27 cellular contexts compared by ENCODE assay signal in genomic region chr4:38955957-38956356, GRCh38.
"Had no signal": no experiment of that assay in that cellular context is flagged by ENCODE, and none has a peak within 500 bp of the region (broad histone marks: within the 10 kb centered on the region; RNA-seq: fewer than 3 reads in every experiment).

No MANE protein-coding gene starts in this region.

- H3K27ac ChIP-seq: breast epithelium, gastroesophageal sphincter, parathyroid adenoma, psoas muscle, right atrium auricular region, tibial nerve had no signal

- H2AFZ ChIP-seq: parathyroid adenoma had no signal

- H3K36me3 Mint-ChIP-seq: immature natural killer cell, mesothelial cell of epicardium, naive B cell had no signal

- H3K4me1 Mint-ChIP-seq: mesothelial cell of epicardium had no signal

- FAIRE-seq: endothelial cell of umbilical vein, kidney had no signal

- H3K4me3 Mint-ChIP-seq: activated B cell treated with CpG ODN at 0.5 μM for 24 hours; activated CD8-positive, alpha-beta T cell treated with anti-CD3 and anti-CD28 coated beads for 36 hours; immature natural killer cell; mesothelial cell of epicardium; T-helper 2 cell treated with Interferon-gamma antibody and Interleukin-4, amounts not matched to agents 5 μg/mL and 100 μg/mL, for 36 hours had no signal

- ATAC-seq: activated CD8-positive, alpha-beta T cell treated with anti-CD3 and anti-CD28 coated beads for 36 hours; gastroesophageal sphincter; left colon; psoas muscle had no signal

- H3K4me1 ChIP-seq: breast epithelium, parathyroid adenoma, psoas muscle, right atrium auricular region had no signal

- H3K36me3 ChIP-seq: breast epithelium, gastroesophageal sphincter, right atrium auricular region, tibial nerve had no signal

- H3K27me3 ChIP-seq: breast epithelium, gastroesophageal sphincter, right atrium auricular region, tibial nerve had no signal

- H3K27ac Mint-ChIP-seq: activated B cell treated with CpG ODN at 0.5 μM for 24 hours; activated CD8-positive, alpha-beta T cell treated with anti-CD3 and anti-CD28 coated beads for 36 hours; immature natural killer cell; mesothelial cell of epicardium had no signal

- DNase-seq: activated B cell treated with CpG ODN at 0.5 μM for 24 hours; activated CD4-positive, alpha-beta T cell treated with anti-CD3 and anti-CD28 coated beads for 48 hours; activated CD8-positive, alpha-beta T cell treated with anti-CD3 and anti-CD28 coated beads for 36 hours; activated gamma-delta T cell; activated naive CD4-positive, alpha-beta T cell treated with anti-CD3 and anti-CD28 coated beads, Interleukin-2, amount 50 U/mL, for 16 hours; activated T-cell treated with anti-CD3 and anti-CD28 coated beads, Interleukin-2, amount 50 U/mL, for 48 hours; amniotic stem cell; central memory CD4-positive, alpha-beta T cell; head of caudate nucleus; hypothalamus; immature natural killer cell; kidney; left colon; naive B cell; occipital lobe; psoas muscle; stimulated activated CD4-positive, alpha-beta T cell treated with anti-CD3 and anti-CD28 coated beads, Interleukin-15, amount 100 ng/mL, for 24 hours; stimulated activated CD4-positive, alpha-beta T cell treated with anti-CD3 and anti-CD28 coated beads, Interleukin-2, amount 100 ng/mL, for 24 hours; stimulated activated naive CD4-positive, alpha-beta T cell had no signal

- H3K9me3 Mint-ChIP-seq: activated B cell treated with CpG ODN at 0.5 μM for 24 hours, mesothelial cell of epicardium had no signal

- H3K27me3 Mint-ChIP-seq: activated B cell treated with CpG ODN at 0.5 μM for 24 hours had no signal

- H3K9ac ChIP-seq: parathyroid adenoma had no signal

- H3K4me3 ChIP-seq: breast epithelium, gastroesophageal sphincter, psoas muscle, right atrium auricular region, tibial nerve had no signal

- H3K79me2 ChIP-seq: parathyroid adenoma had no signal

- H3K9me3 ChIP-seq: breast epithelium, gastroesophageal sphincter, psoas muscle, right atrium auricular region, tibial nerve had no signal
